ENCODE assay signal across 8 cellular contexts in the genomic region with DNA sequence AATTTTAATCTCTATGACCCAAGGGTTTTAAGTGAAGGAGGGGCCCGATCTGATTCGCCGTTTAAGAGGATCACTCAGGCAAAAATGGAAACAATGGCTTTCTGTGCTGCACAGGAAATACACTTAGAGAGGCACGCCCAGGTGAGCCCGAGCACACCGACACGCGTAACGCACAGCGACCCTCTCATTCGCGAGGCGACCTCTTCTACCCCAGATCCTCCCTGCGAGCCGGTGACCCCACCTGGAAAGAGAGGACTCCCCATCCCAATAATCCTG.
DNase-seq lines count a peak whose midpoint lies in the region; ATAC-seq and TF ChIP-seq lines count a peak whose summit lies in the region.

No MANE protein-coding gene starts in this region.

- H3K9me3 ChIP-seq in DND-41 (ENCODE audit: insufficient read depth, low read length, severe bottlenecking) (no peaks in the 10 kb centered on the region), parathyroid adenoma (ENCODE audit: control insufficient read depth, low read length) (no peaks in the 10 kb centered on the region)
- no peaks in the 10 kb centered on the region for H3K9me3 ChIP-seq in effector memory CD4-positive, alpha-beta T cell (ENCODE audit: control insufficient read depth, low read length)

- H3K4me1 ChIP-seq in DND-41 (ENCODE audit: insufficient read depth, low read length) (peaks cover 14% of the 10 kb centered on the region), parathyroid adenoma (peaks cover 19% of the 10 kb centered on the region)
- peaks cover 34% of the 10 kb centered on the region for H3K4me1 ChIP-seq in effector memory CD4-positive, alpha-beta T cell (ENCODE audit: control insufficient read depth, insufficient read depth, low read length, poor library complexity, severe bottlenecking)

- ATAC-seq in DND-41 (ENCODE audit: insufficient read depth, low read depth) (no peak), GM21619 (IDR thresholded peaks at IDR 0.05; ENCODE audit: unreplicated experiment) (peak; percentile 18)

- H3K27me3 ChIP-seq in DND-41 (ENCODE audit: insufficient read depth, low read length, poor library complexity) (no peaks in the 10 kb centered on the region), parathyroid adenoma (ENCODE audit: control insufficient read depth, insufficient read depth, low read length) (no peaks in the 10 kb centered on the region)
- no peaks in the 10 kb centered on the region for H3K27me3 ChIP-seq in effector memory CD4-positive, alpha-beta T cell (replicated peaks; ENCODE audit: control insufficient read depth, insufficient read depth, low read length, poor library complexity, severe bottlenecking)

- no peaks in the 10 kb centered on the region for H4K20me1 ChIP-seq in DND-41 (ENCODE audit: insufficient read depth, low read length)

- H3K36me3 ChIP-seq in DND-41 (ENCODE audit: insufficient read depth, low read length) = no peaks in the 10 kb centered on the region
- peaks cover 12% of the 10 kb centered on the region for H3K36me3 ChIP-seq in effector memory CD4-positive, alpha-beta T cell (ENCODE audit: control insufficient read depth, insufficient read depth, low read length)
- no peaks in the 10 kb centered on the region for H3K36me3 ChIP-seq in parathyroid adenoma (ENCODE audit: control insufficient read depth, insufficient read depth, low read length)

- TF ChIP-seq CTCF in DND-41 (IDR thresholded peaks at IDR 0.05; ENCODE audit: borderline replicate concordance, extremely low read depth, low read length, poor library complexity, severe bottlenecking) = no peak
- no peak for TF ChIP-seq CTCF in parathyroid adenoma (IDR thresholded peaks at IDR 0.05)

- DNase-seq in DND-41 = no peak
- DNase-seq in NCI-H1105 (lab: John Stamatoyannopoulos, UW) = peak; percentile 6
- DNase-seq in effector memory CD4-positive, alpha-beta T cell = no peak
- no peak for DNase-seq in activated effector memory CD4-positive, alpha-beta T cell treated with anti-CD3 and anti-CD28 coated beads, Interleukin-2, amount 50 U/mL, for 16 hours
- no peak for DNase-seq in NCI-H1694 treated with DMSO at 0.1 percent for 48 hours (lab: John Stamatoyannopoulos, UW)
- no peak for DNase-seq in NCI-H82 treated with DMSO at 0.1 percent for 48 hours (lab: John Stamatoyannopoulos, UW; ENCODE audit: unreplicated experiment)

- H2AFZ ChIP-seq in DND-41 (ENCODE audit: low read depth, low read length) = peak overlapping the region; percentile 77
- H2AFZ ChIP-seq in parathyroid adenoma = peak overlapping the region; percentile 85

- H3K79me2 ChIP-seq in DND-41 (ENCODE audit: insufficient read depth, low read length) = no peaks in the 10 kb centered on the region
- no peaks in the 10 kb centered on the region for H3K79me2 ChIP-seq in parathyroid adenoma

- H3K4me3 ChIP-seq in DND-41 (ENCODE audit: low read depth in 1 of 2, low read length in 2 of 2) = peak overlapping the region in 1 of 2 experiments; percentile 38; a peak in 2 of 4 replicates
- H3K4me3 ChIP-seq in effector memory CD4-positive, alpha-beta T cell (ENCODE audit: insufficient read depth, low read depth, low read length, poor library complexity, severe bottlenecking) = peak overlapping the region; percentile 67
- H3K4me3 ChIP-seq in parathyroid adenoma (ENCODE audit: low read depth, low read length) = peak overlapping the region; percentile 89

- H3K4me2 ChIP-seq in DND-41 (ENCODE audit: insufficient read depth, low read length) (peak overlapping the region; percentile 58), parathyroid adenoma (ENCODE audit: low read length) (peak overlapping the region; percentile 97)

- H3K9ac ChIP-seq in DND-41 (ENCODE audit: low read depth, low read length) (0 out of 2 replicates have a peak overlapping the region, but pooled peaks have one; percentile 16), parathyroid adenoma (no peak overlapping the region)

- H3K27ac ChIP-seq in DND-41 (ENCODE audit: low read length) (no peak overlapping the region), parathyroid adenoma (peak overlapping the region; percentile 80)
- H3K27ac ChIP-seq in effector memory CD4-positive, alpha-beta T cell (ENCODE audit: insufficient read depth, low read length, poor library complexity, severe bottlenecking) = peak overlapping the region; percentile 93
